ENCODE assay signal across 8 cellular contexts in genomic region chr1:154327466-154328317, GRCh38. TPM values are rescaled to one million over a fixed set of nuclear protein-coding genes. Genes with fewer than 3 reads are reported as not detected.
DNase-seq lines count a peak whose midpoint lies in the region; ATAC-seq and TF ChIP-seq lines count a peak whose summit lies in the region.

No MANE protein-coding gene starts in this region.

- H3K4me3 Mint-ChIP-seq in stimulated activated naive CD8-positive, alpha-beta T cell treated with anti-CD3 and anti-CD28 coated beads, Interleukin-15, Interleukin-2, amounts not matched to agents 100 ng/mL and 50 ng/mL, for 24 hours, result peak overlapping the region; percentile 79
- H3K4me3 Mint-ChIP-seq in T-helper 2 cell treated with Interferon-gamma antibody and Interleukin-4, amounts not matched to agents 5 μg/mL and 100 μg/mL, for 36 hours, result peak overlapping the region; percentile 90

- no peaks in the 10 kb centered on the region for H4K20me1 ChIP-seq in fibroblast of lung (ENCODE audit: control insufficient read depth, extremely low read depth, insufficient read depth, low read length)

- H3K9ac ChIP-seq in fibroblast of lung (ENCODE audit: insufficient read depth, low read length), result peak overlapping the region; percentile 25
- H3K9ac ChIP-seq in skeletal muscle satellite cell (ENCODE audit: low read depth, low read length), result peak overlapping the region; percentile 34

- H3K4me1 Mint-ChIP-seq in stimulated activated naive CD8-positive, alpha-beta T cell treated with anti-CD3 and anti-CD28 coated beads, Interleukin-15, Interleukin-2, amounts not matched to agents 100 ng/mL and 50 ng/mL, for 24 hours (ENCODE audit: low read depth), result peaks cover 67% of the 10 kb centered on the region
- peaks cover 47% of the 10 kb centered on the region for H3K4me1 Mint-ChIP-seq in T-helper 2 cell treated with Interferon-gamma antibody and Interleukin-4, amounts not matched to agents 5 μg/mL and 100 μg/mL, for 36 hours (ENCODE audit: low read depth)

- TF ChIP-seq CTCF in fibroblast of lung (conservative IDR thresholded peaks at IDR 0.05 in 1 of 2, IDR thresholded peaks at IDR 0.05 in 1 of 2; ENCODE audit: low read depth in 1 of 2, low read length in 2 of 2), result no peak

- H3K4me2 ChIP-seq in fibroblast of lung (ENCODE audit: extremely low read depth, insufficient read depth, low read length) (peak overlapping the region; percentile 89), skeletal muscle satellite cell (ENCODE audit: low read length) (peak overlapping the region; percentile 96)

- H3K4me1 ChIP-seq in fibroblast of lung (ENCODE audit: control insufficient read depth, extremely low read depth, insufficient read depth, low read length) (peaks cover 26% of the 10 kb centered on the region), skeletal muscle satellite cell (ENCODE audit: control insufficient read depth, insufficient read depth, low read length) (peaks cover 33% of the 10 kb centered on the region)

- H3K4me3 ChIP-seq in fibroblast of lung (replicated peaks in 1 of 4; ENCODE audit: control extremely low read depth in 1 of 4, insufficient read depth in 1 of 4, low read depth in 3 of 4, low read length in 4 of 4), result peak overlapping the region; percentile 32 to 100 (median 42)
- H3K4me3 ChIP-seq in skeletal muscle satellite cell (ENCODE audit: low read length), result peak overlapping the region; percentile 68

- H3K27me3 Mint-ChIP-seq in stimulated activated naive CD8-positive, alpha-beta T cell treated with anti-CD3 and anti-CD28 coated beads, Interleukin-15, Interleukin-2, amounts not matched to agents 100 ng/mL and 50 ng/mL, for 24 hours, result no peaks in the 10 kb centered on the region
- H3K27me3 Mint-ChIP-seq in T-helper 2 cell treated with Interferon-gamma antibody and Interleukin-4, amounts not matched to agents 5 μg/mL and 100 μg/mL, for 36 hours (ENCODE audit: low read depth), result peaks cover 12% of the 10 kb centered on the region

- H2AFZ ChIP-seq in fibroblast of lung (ENCODE audit: low read length), result no peak overlapping the region

- no peak for ATAC-seq in stimulated activated naive CD8-positive, alpha-beta T cell treated with anti-CD3 and anti-CD28 coated beads, Interleukin-15, Interleukin-2, amounts not matched to agents 100 U/mL and 50 U/mL, for 24 hours
- no peak for ATAC-seq in HG03159 (IDR thresholded peaks at IDR 0.05; ENCODE audit: unreplicated experiment)

- H3K9me3 Mint-ChIP-seq in stimulated activated naive CD8-positive, alpha-beta T cell treated with anti-CD3 and anti-CD28 coated beads, Interleukin-15, Interleukin-2, amounts not matched to agents 100 ng/mL and 50 ng/mL, for 24 hours, result no peaks in the 10 kb centered on the region
- no peaks in the 10 kb centered on the region for H3K9me3 Mint-ChIP-seq in T-helper 2 cell treated with Interferon-gamma antibody and Interleukin-4, amounts not matched to agents 5 μg/mL and 100 μg/mL, for 36 hours

- H3K79me2 ChIP-seq in fibroblast of lung (ENCODE audit: control insufficient read depth, insufficient read depth, low read length), result peaks cover 38% of the 10 kb centered on the region

- peaks cover 27% of the 10 kb centered on the region for H3K36me3 Mint-ChIP-seq in stimulated activated naive CD8-positive, alpha-beta T cell treated with anti-CD3 and anti-CD28 coated beads, Interleukin-15, Interleukin-2, amounts not matched to agents 100 ng/mL and 50 ng/mL, for 24 hours (ENCODE audit: low read depth)
- H3K36me3 Mint-ChIP-seq in T-helper 2 cell treated with Interferon-gamma antibody and Interleukin-4, amounts not matched to agents 5 μg/mL and 100 μg/mL, for 36 hours (ENCODE audit: low read depth), result peaks cover 33% of the 10 kb centered on the region

- peak overlapping the region; percentile 89 for H3K27ac ChIP-seq in fibroblast of lung (ENCODE audit: insufficient read depth, low read length)

- H3K9me3 ChIP-seq in fibroblast of lung (ENCODE audit: control insufficient read depth, insufficient read depth, low read depth, low read length) (no peaks in the 10 kb centered on the region), skeletal muscle satellite cell (replicated peaks; ENCODE audit: low read length) (no peaks in the 10 kb centered on the region)

- H3K27ac Mint-ChIP-seq in stimulated activated naive CD8-positive, alpha-beta T cell treated with anti-CD3 and anti-CD28 coated beads, Interleukin-15, Interleukin-2, amounts not matched to agents 100 ng/mL and 50 ng/mL, for 24 hours, result peak overlapping the region; percentile 52
- H3K27ac Mint-ChIP-seq in T-helper 2 cell treated with Interferon-gamma antibody and Interleukin-4, amounts not matched to agents 5 μg/mL and 100 μg/mL, for 36 hours, result peak overlapping the region; percentile 86

- H3K27me3 ChIP-seq in fibroblast of lung (ENCODE audit: control insufficient read depth, insufficient read depth, low read length) (peaks cover 3% of the 10 kb centered on the region), skeletal muscle satellite cell (ENCODE audit: control insufficient read depth, insufficient read depth, low read length) (peaks cover 13% of the 10 kb centered on the region)

- H3K36me3 ChIP-seq in fibroblast of lung (ENCODE audit: control insufficient read depth, insufficient read depth, low read length) (peaks cover 24% of the 10 kb centered on the region), skeletal muscle satellite cell (ENCODE audit: insufficient read depth, low read length) (peaks cover 24% of the 10 kb centered on the region)

- no peak for DNase-seq in stimulated activated naive CD8-positive, alpha-beta T cell treated with anti-CD3 and anti-CD28 coated beads, Interleukin-15, Interleukin-2, amounts not matched to agents 100 U/mL and 50 U/mL, for 24 hours
- DNase-seq in T-helper 2 cell treated with Interferon-gamma antibody and Interleukin-4, amounts not matched to agents 5 μg/mL and 100 μg/mL, for 36 hours (ENCODE audit: low spot score), result no peak
- no peak for DNase-seq in fibroblast of lung (ENCODE audit: low read depth in 2 of 2)
- DNase-seq in amniotic stem cell (lab: John Stamatoyannopoulos, UW), result no peak
- DNase-seq in islet precursor cell, result no peak

RNA-seq across cellular contexts. Expression of gene ATP8B2, which starts 2.4 kb away (rescaled TPM):
- 177 and 205 TPM in 2 replicates for total RNA-seq in fibroblast of lung
- 96.7 and 101 TPM in 2 replicates for polyA plus RNA-seq in fibroblast of lung
- 63.0 and 67.4 TPM in 2 replicates for polyA plus RNA-seq in fibroblast of lung (2012)
- polyA minus RNA-seq in fibroblast of lung (ENCODE audit: low replicate concordance), result 171 and 175 TPM in 2 replicates
- 117 and 122 TPM in 2 replicates for total RNA-seq in skeletal muscle satellite cell (2012; rRNA removed)

RNA-seq across cellular contexts. Expression of gene AQP10, which starts 6.8 kb away (rescaled TPM):
- total RNA-seq in fibroblast of lung, result not detected in 2 replicates
- polyA plus RNA-seq in fibroblast of lung, result not detected in 2 replicates
- polyA plus RNA-seq in fibroblast of lung (2012), result not detected in 2 replicates
- not detected in 2 replicates for polyA minus RNA-seq in fibroblast of lung (ENCODE audit: low replicate concordance)
- total RNA-seq in skeletal muscle satellite cell (2012; rRNA removed), result not detected in 2 replicates

RNA-seq across cellular contexts. Expression of gene HAX1, which starts 55.3 kb away (rescaled TPM):
- 127 and 152 TPM in 2 replicates for total RNA-seq in fibroblast of lung
- polyA plus RNA-seq in fibroblast of lung, result 89.9 and 97.9 TPM in 2 replicates
- polyA plus RNA-seq in fibroblast of lung (2012), result 98.9 and 106 TPM in 2 replicates
- polyA minus RNA-seq in fibroblast of lung (ENCODE audit: low replicate concordance), result 141 and 152 TPM in 2 replicates
- 132 and 142 TPM in 2 replicates for total RNA-seq in skeletal muscle satellite cell (2012; rRNA removed)
